27 cellular contexts compared by ENCODE assay signal in genomic region chr2:233473386-233473791, GRCh38.
DNase-seq lines count a peak whose midpoint lies in the region; ATAC-seq and TF ChIP-seq lines count a peak whose summit lies in the region.
"Had no signal": no experiment of that assay in that cellular context is flagged by ENCODE, and none has a peak within 500 bp of the region (broad histone marks: within the 10 kb centered on the region; RNA-seq: fewer than 3 reads in every experiment).

No MANE protein-coding gene starts in this region.

- H3K4me2 ChIP-seq in HCT116 (ENCODE audit: low read length), result no peak overlapping the region

- H3K27me3 ChIP-seq in HCT116 (ENCODE audit: insufficient read depth, low read length) (no peaks in the 10 kb centered on the region), thyroid gland (no peaks in the 10 kb centered on the region)
- H3K27me3 ChIP-seq: foreskin keratinocyte, SJCRH30, vagina had no signal

- no peaks in the 10 kb centered on the region for H3K9me3 ChIP-seq in HCT116 (ENCODE audit: control insufficient read depth in 1 of 2, insufficient read depth in 1 of 2, low read depth in 1 of 2, low read length in 2 of 2)
- no peaks in the 10 kb centered on the region for H3K9me3 ChIP-seq in thyroid gland
- H3K9me3 ChIP-seq: Caco-2, mucosa of descending colon, SJCRH30, vagina had no signal

- no peak for TF ChIP-seq RAD21 in HCT116 (IDR thresholded peaks at IDR 0.05; ENCODE audit: low read depth)

- POLR2A ChIA-PET in HCT116 (lab: Charles Lee), result no interaction called here

- H3K36me3 ChIP-seq in HCT116 (ENCODE audit: control insufficient read depth in 1 of 2, insufficient read depth in 2 of 2, low read length in 2 of 2) (peaks cover 0 to 8% of the 10 kb centered on the region in 2 experiments; a peak in 2 of 4 replicates), thyroid gland (peaks cover 10 to 20% of the 10 kb centered on the region in 2 donors)

- H3K27ac Mint-ChIP-seq in memory B cell, result peak overlapping the region; percentile 24
- H3K27ac Mint-ChIP-seq: activated naive CD8-positive, alpha-beta T cell treated with anti-CD3 and anti-CD28 coated beads, Interleukin-2, amount 50 U/mL, for 24 hours; activated T-helper 2 cell treated with anti-CD3 and anti-CD28 coated beads, Interferon-gamma antibody, Interleukin-2, Interleukin-4, amounts not matched to agents 10 μg/mL and 5 μg/mL and 100 μg/mL, durations not matched to agents 14 hours and 24 hours and 36 hours; nephron progenitor cell had no signal

- H3K9me2 ChIP-seq in HCT116 (ENCODE audit: insufficient read depth), result no peaks in the 10 kb centered on the region

- TF ChIP-seq CTCF in HCT116 (IDR thresholded peaks at IDR 0.05 in 2 of 3, conservative IDR thresholded peaks at IDR 0.05 in 1 of 3; ENCODE audit: borderline replicate concordance in 1 of 3, insufficient read depth in 1 of 3, low read depth in 2 of 3, low read length in 2 of 3), result no peak
- no peak for TF ChIP-seq CTCF in thyroid gland (IDR thresholded peaks at IDR 0.05)

- H2AFZ ChIP-seq in HCT116 (ENCODE audit: low read depth, low read length, poor library complexity, severe bottlenecking), result no peak overlapping the region

- H3K4me1 ChIP-seq in HCT116 (ENCODE audit: control insufficient read depth in 1 of 2, insufficient read depth in 2 of 2, low read length in 2 of 2) (no peaks in the 10 kb centered on the region), thyroid gland (peaks cover 8 to 25% of the 10 kb centered on the region in 2 donors)
- H3K4me1 ChIP-seq: Caco-2, foreskin keratinocyte, SJCRH30 had no signal

- RAD21 ChIA-PET in HCT116 (lab: Charles Lee; ENCODE audit: low non-redundant PET in 1 of 2, low total read pairs in 2 of 2, uncharacterized antibody in 2 of 2, unreplicated experiment in 2 of 2), result no interaction called here

- ATAC-seq in Right ventricle myocardium superior (ENCODE audit: poor library complexity), result no peak
- ATAC-seq in left ventricle myocardium superior, result no peak
- ATAC-seq in HCT116, result no peak; the same call in 1 of the 2 replicates
- ATAC-seq in memory B cell (ENCODE audit: low read depth), result no peak
- no peak for ATAC-seq in HG03460 (IDR thresholded peaks at IDR 0.05; ENCODE audit: unreplicated experiment)
- no peak for ATAC-seq in HG03039 (IDR thresholded peaks at IDR 0.05; ENCODE audit: unreplicated experiment)
- ATAC-seq in GM21619 (IDR thresholded peaks at IDR 0.05; ENCODE audit: unreplicated experiment), result no peak
- ATAC-seq: activated naive CD8-positive, alpha-beta T cell treated with anti-CD3 and anti-CD28 coated beads, Interleukin-2, amount 50 U/mL, for 24 hours; effector memory CD8-positive, alpha-beta T cell; esophagus mucosa; foreskin keratinocyte; mucosa of descending colon had no signal

- H3K4me1 Mint-ChIP-seq in memory B cell, result peaks cover 3% of the 10 kb centered on the region
- H3K4me1 Mint-ChIP-seq: activated naive CD8-positive, alpha-beta T cell treated with anti-CD3 and anti-CD28 coated beads, Interleukin-2, amount 50 U/mL, for 24 hours had no signal

- no peaks in the 10 kb centered on the region for H3K9me3 Mint-ChIP-seq in memory B cell
- H3K9me3 Mint-ChIP-seq: activated naive CD8-positive, alpha-beta T cell treated with anti-CD3 and anti-CD28 coated beads, Interleukin-2, amount 50 U/mL, for 24 hours; activated T-helper 2 cell treated with anti-CD3 and anti-CD28 coated beads, Interferon-gamma antibody, Interleukin-2, Interleukin-4, amounts not matched to agents 10 μg/mL and 5 μg/mL and 100 μg/mL, durations not matched to agents 14 hours and 24 hours and 36 hours; effector memory CD8-positive, alpha-beta T cell; nephron progenitor cell had no signal

- no peaks in the 10 kb centered on the region for H3K79me2 ChIP-seq in HCT116 (ENCODE audit: insufficient read depth, low read length)

- peaks cover 36% of the 10 kb centered on the region for H3K36me3 Mint-ChIP-seq in memory B cell

- no peak overlapping the region for H3K4me3 ChIP-seq in HCT116 (replicated peaks in 1 of 2; ENCODE audit: low read depth in 1 of 2, low read length in 2 of 2)
- no peak overlapping the region for H3K4me3 ChIP-seq in thyroid gland (replicated peaks in 1 of 3)
- H3K4me3 ChIP-seq: mucosa of descending colon, SJCRH30, vagina had no signal

- no peak overlapping the region for H3K9ac ChIP-seq in HCT116 (ENCODE audit: low read length)

- TSS peak; percentile 16 for BruUV-seq in HCT116 (replicated peaks; lab: Mats Ljungman, UMichigan)

- TF ChIP-seq POLR2A in HCT116 (IDR thresholded peaks at IDR 0.05; ENCODE audit: borderline replicate concordance, extremely low read depth, insufficient read depth, insufficient read length) (no peak), thyroid gland (IDR thresholded peaks at IDR 0.05) (no peak)

- H3K27ac ChIP-seq in HCT116 (ENCODE audit: low read depth, low read length) (no peak overlapping the region), thyroid gland (peak overlapping the region; percentile 54 to 85 (median 60))
- H3K27ac ChIP-seq: foreskin keratinocyte, HL-60, SJCRH30, vagina had no signal

- no peak overlapping the region for H3K4me3 Mint-ChIP-seq in memory B cell
- H3K4me3 Mint-ChIP-seq: activated naive CD8-positive, alpha-beta T cell treated with anti-CD3 and anti-CD28 coated beads, Interleukin-2, amount 50 U/mL, for 24 hours; effector memory CD8-positive, alpha-beta T cell; nephron progenitor cell had no signal

- intact Hi-C loops in Right ventricle myocardium superior (cut with DNase I), result no loop called here
- intact Hi-C loops in left ventricle myocardium superior (cut with micrococcal nuclease), result no loop called here
- intact Hi-C loops in HCT116 (cut with micrococcal nuclease), result no loop called here
- intact Hi-C loops in thyroid gland (cut with DNase I), result no loop called here

- peak; percentile 35 for DNase-seq in Right ventricle myocardium superior
- no peak for DNase-seq in left ventricle myocardium superior
- DNase-seq in HCT116 (ENCODE audit: low read depth, low spot score), result no peak
- DNase-seq in memory B cell (ENCODE audit: low spot score in 2 of 2), result no peak
- DNase-seq in thyroid gland, result no peak
- DNase-seq: activated naive CD8-positive, alpha-beta T cell treated with anti-CD3 and anti-CD28 coated beads, Interleukin-2, amount 50 U/mL, for 24 hours; C1 segment of cervical spinal cord; Caco-2; DND-41; effector memory CD8-positive, alpha-beta T cell; foreskin keratinocyte; hippocampal formation; mucosa of descending colon; NCI-H1092; NCI-H187; NCI-H2171 treated with DMSO at 0.1 percent for 48 hours; NCI-H524; nephron progenitor cell; NK-92 treated with Interleukin-12 subunit alpha and Interleukin-12 subunit beta, amount 100 ng/mL, for 24 hours; SJCRH30 had no signal

- 77 to 84% methylated on average over 19 of the region's 19 CpGs for WGBS in thyroid gland, 2 donors

- CTCF ChIA-PET in HCT116 (lab: Charles Lee), result no interaction called here

- no peaks in the 10 kb centered on the region for H3K27me3 Mint-ChIP-seq in memory B cell
- H3K27me3 Mint-ChIP-seq: activated naive CD8-positive, alpha-beta T cell treated with anti-CD3 and anti-CD28 coated beads, Interleukin-2, amount 50 U/mL, for 24 hours; effector memory CD8-positive, alpha-beta T cell had no signal

- no peaks in the 10 kb centered on the region for H4K20me1 ChIP-seq in HCT116 (ENCODE audit: insufficient read depth)

TF ChIP-seq in HCT116, 20 proteins besides CTCF, POLR2A, EP300 and RAD21:
- TF ChIP-seq ZFX (IDR thresholded peaks at IDR 0.05) (no peak), POLR2AphosphoS5 (IDR thresholded peaks at IDR 0.05; ENCODE audit: low read depth, low read length) (no peak)
TF ChIP-seq in HCT116: peak in this region for 0.
